Comparison of ENCODE assay signal across 23 cellular contexts in the genomic region with DNA sequence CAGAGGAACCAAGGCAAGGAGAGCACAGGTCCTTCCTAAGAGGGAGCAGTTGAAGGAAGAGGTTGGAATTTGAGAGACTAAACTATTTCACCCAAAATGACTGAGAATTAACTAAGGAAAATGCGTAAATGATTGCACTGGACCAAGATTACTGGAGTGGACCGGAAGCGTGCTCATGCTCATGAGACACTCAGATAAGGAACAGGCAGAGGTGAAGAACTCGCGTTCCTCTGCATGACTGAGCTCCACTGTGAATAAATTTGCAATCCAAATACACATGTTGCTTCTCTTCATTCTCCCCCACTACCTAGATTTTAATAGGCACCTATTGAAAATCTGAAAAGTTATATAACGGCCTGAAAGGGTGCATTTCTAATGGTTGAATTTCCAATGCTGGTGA.
"Had no signal": no experiment of that assay in that cellular context is flagged by ENCODE, and none has a peak within 500 bp of the region (broad histone marks: within the 10 kb centered on the region; RNA-seq: fewer than 3 reads in every experiment).

No MANE protein-coding gene starts in this region.

- H3K27ac Mint-ChIP-seq: activated naive CD8-positive, alpha-beta T cell; activated T-helper 2 cell treated with anti-CD3 and anti-CD28 coated beads, Interferon-gamma antibody, Interleukin-2, Interleukin-4, amounts not matched to agents 10 μg/mL and 5 μg/mL and 100 μg/mL, durations not matched to agents 14 hours and 24 hours and 36 hours; nephron progenitor cell; stimulated activated effector memory CD8-positive, alpha-beta T cell treated with anti-CD3 and anti-CD28 coated beads, Interleukin-12 subunit alpha, Interleukin-12 subunit beta, amount 100 ng/mL, for 72 hours; stimulated activated naive CD8-positive, alpha-beta T cell treated with anti-CD3 and anti-CD28 coated beads, Interleukin-15, amount 100 ng/mL, for 72 hours; T-helper 2 cell treated with Interferon-gamma antibody and Interleukin-4, amounts not matched to agents 5 μg/mL and 100 μg/mL, for 36 hours had no signal

- H3K27me3 Mint-ChIP-seq: central memory CD8-positive, alpha-beta T cell; stimulated activated naive CD8-positive, alpha-beta T cell treated with anti-CD3 and anti-CD28 coated beads, Interleukin-15, amount 100 ng/mL, for 72 hours had no signal

- H3K4me1 Mint-ChIP-seq: central memory CD8-positive, alpha-beta T cell; stimulated activated effector memory CD8-positive, alpha-beta T cell treated with anti-CD3 and anti-CD28 coated beads, Interleukin-12 subunit alpha, Interleukin-12 subunit beta, amount 100 ng/mL, for 72 hours; stimulated activated naive CD8-positive, alpha-beta T cell treated with anti-CD3 and anti-CD28 coated beads, Interleukin-15, amount 100 ng/mL, for 72 hours had no signal

- H3K9me3 Mint-ChIP-seq: activated T-cell treated with anti-CD3 and anti-CD28 coated beads, Interleukin-2, amount 50 U/mL, for 4 hours; activated T-helper 2 cell treated with anti-CD3 and anti-CD28 coated beads, Interferon-gamma antibody, Interleukin-2, Interleukin-4, amounts not matched to agents 10 μg/mL and 5 μg/mL and 100 μg/mL, durations not matched to agents 14 hours and 24 hours and 36 hours; central memory CD8-positive, alpha-beta T cell; nephron progenitor cell; stimulated activated effector memory CD8-positive, alpha-beta T cell treated with anti-CD3 and anti-CD28 coated beads, Interleukin-12 subunit alpha, Interleukin-12 subunit beta, amount 100 ng/mL, for 72 hours; T-helper 2 cell treated with Interferon-gamma antibody and Interleukin-4, amounts not matched to agents 5 μg/mL and 100 μg/mL, for 36 hours had no signal

- H3K36me3 Mint-ChIP-seq: activated naive CD8-positive, alpha-beta T cell; stimulated activated effector memory CD8-positive, alpha-beta T cell treated with anti-CD3 and anti-CD28 coated beads, Interleukin-12 subunit alpha, Interleukin-12 subunit beta, amount 100 ng/mL, for 72 hours had no signal

- DNase-seq: activated CD8-positive, alpha-beta memory T cell treated with anti-CD3 and anti-CD28 coated beads for 24 hours; activated CD8-positive, alpha-beta memory T cell treated with anti-CD3 and anti-CD28 coated beads, Interleukin-2, amount 50 U/mL, for 4 hours; activated naive CD4-positive, alpha-beta T cell; activated T-cell treated with anti-CD3 and anti-CD28 coated beads, Interleukin-2, amount 50 U/mL, for 4 hours; adrenal gland; brain microvascular endothelial cell; effector memory CD4-positive, alpha-beta T cell; heart left ventricle; lower lobe of right lung; mesendoderm; mucosa of descending colon; nephron progenitor cell; small intestine; stimulated activated CD4-positive, alpha-beta T cell treated with anti-CD3 and anti-CD28 coated beads, Interleukin-2, amount 100 ng/mL, for 24 hours; stimulated activated naive CD8-positive, alpha-beta T cell treated with anti-CD3 and anti-CD28 coated beads, Interleukin-15, amount 100 ng/mL, for 72 hours; transverse colon had no signal

- H3K4me3 ChIP-seq: adrenal gland, ascending aorta, gastroesophageal sphincter, heart left ventricle, lower lobe of right lung, mucosa of descending colon, transverse colon had no signal

- H3K4me3 Mint-ChIP-seq: activated naive CD8-positive, alpha-beta T cell; activated T-cell treated with anti-CD3 and anti-CD28 coated beads, Interleukin-2, amount 50 U/mL, for 4 hours; central memory CD8-positive, alpha-beta T cell; nephron progenitor cell; stimulated activated effector memory CD8-positive, alpha-beta T cell treated with anti-CD3 and anti-CD28 coated beads, Interleukin-12 subunit alpha, Interleukin-12 subunit beta, amount 100 ng/mL, for 72 hours; stimulated activated naive CD8-positive, alpha-beta T cell treated with anti-CD3 and anti-CD28 coated beads, Interleukin-15, amount 100 ng/mL, for 72 hours; T-helper 2 cell treated with Interferon-gamma antibody and Interleukin-4, amounts not matched to agents 5 μg/mL and 100 μg/mL, for 36 hours had no signal
